Comparison of ENCODE assay signal across 8 cellular contexts in the genomic region with DNA sequence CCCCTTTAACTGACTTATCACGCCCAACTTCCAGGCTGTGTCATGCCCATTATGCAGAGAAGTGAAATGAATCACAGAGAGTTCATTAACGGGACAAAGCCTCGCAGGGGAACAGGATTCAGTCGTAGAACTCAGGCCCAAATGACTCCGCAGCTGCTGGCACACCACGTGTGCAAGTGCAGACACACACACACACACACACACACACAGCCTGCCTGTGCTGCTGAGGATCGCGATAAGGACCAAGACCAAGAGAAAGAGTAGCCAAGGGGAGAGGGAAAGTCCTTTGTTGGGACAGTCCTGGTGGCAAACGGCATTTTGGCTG.
DNase-seq lines count a peak whose midpoint lies in the region; ATAC-seq and TF ChIP-seq lines count a peak whose summit lies in the region.

No MANE protein-coding gene starts in this region.

- intact Hi-C loops in CD8-positive, alpha-beta T cell (cut with DNase I, micrococcal nuclease) = loop anchor here in 1 of 2 experiments (10.0 kb wide), 1 partner anchor 48 kb away; no protein-coding TSS in a partner anchor

- H4K20me1 ChIP-seq in neural progenitor cell (ENCODE audit: low read depth) = no peaks in the 10 kb centered on the region

- peaks cover 5% of the 10 kb centered on the region for H3K27me3 ChIP-seq in CD8-positive, alpha-beta T cell (ENCODE audit: insufficient read depth, low read length)
- H3K27me3 ChIP-seq in neural progenitor cell = peaks cover 12% of the 10 kb centered on the region

- CTCF ChIA-PET in CD8-positive, alpha-beta T cell (lab: Charles Lee) = no interaction called here
- CTCF ChIA-PET in activated CD4-positive, alpha-beta T cell treated with anti-CD3 and anti-CD28 coated beads, Interleukin-2, amount 10 ng/mL, durations not matched to agents 7 days and 5 days (lab: Charles Lee) = interaction anchor here (0.7 to 4.8 kb wide), 7 partner anchors 11 to 271 kb away, joined by 3 to 25 read pairs (median 3); no protein-coding TSS in a partner anchor

- POLR2A ChIA-PET in CD8-positive, alpha-beta T cell (lab: Charles Lee) = interaction anchor here (0.8 kb wide), 1 partner anchor 16 kb away, joined by 3 read pairs; no protein-coding TSS in a partner anchor
- POLR2A ChIA-PET in activated CD4-positive, alpha-beta T cell treated with anti-CD3 and anti-CD28 coated beads, Interleukin-2, amount 10 ng/mL, durations not matched to agents 7 days and 5 days (lab: Charles Lee) = interaction anchor here (0.6 kb wide), 2 partner anchors 58 to 199 kb away, joined by 3 read pairs; no protein-coding TSS in a partner anchor

- peak in 5 of 7 experiments; percentile 11 to 53 (median 24) for DNase-seq in CD8-positive, alpha-beta T cell
- peak; percentile 56 for DNase-seq in HT-29 (ENCODE audit: low spot score)
- peak; percentile 51 for DNase-seq in activated CD4-positive, alpha-beta T cell treated with anti-CD3 and anti-CD28 coated beads, Interleukin-2, amount 10 ng/mL, durations not matched to agents 7 days and 5 days
- peak; percentile 74 for DNase-seq in epithelial cell of proximal tubule (ENCODE audit: low read depth)
- DNase-seq in neural progenitor cell (ENCODE audit: low spot score) = peak; percentile 42
- no peak for DNase-seq in cortex of kidney (lab: John Stamatoyannopoulos, UW)
- no peak for DNase-seq in GM19238 (ENCODE audit: insufficient read length, low spot score)

- H3K4me1 ChIP-seq in CD8-positive, alpha-beta T cell (ENCODE audit: insufficient read depth, low read length) = peaks cover 35% of the 10 kb centered on the region
- peaks cover 32% of the 10 kb centered on the region for H3K4me1 ChIP-seq in neural progenitor cell

- H3K9me3 Mint-ChIP-seq in CD8-positive, alpha-beta T cell = no peaks in the 10 kb centered on the region
- H3K9me3 Mint-ChIP-seq in activated CD4-positive, alpha-beta T cell treated with anti-CD3 and anti-CD28 coated beads, Interleukin-2, amount 10 ng/mL, durations not matched to agents 7 days and 5 days = no peaks in the 10 kb centered on the region
- H3K9me3 Mint-ChIP-seq in neural progenitor cell = peaks cover 6% of the 10 kb centered on the region

- no peaks in the 10 kb centered on the region for H3K36me3 ChIP-seq in CD8-positive, alpha-beta T cell (ENCODE audit: insufficient read depth, low read length)
- H3K36me3 ChIP-seq in neural progenitor cell = no peaks in the 10 kb centered on the region

- no peak overlapping the region for H3K27ac ChIP-seq in CD8-positive, alpha-beta T cell (ENCODE audit: low read depth, low read length)
- no peak overlapping the region for H3K27ac ChIP-seq in neural progenitor cell

- H3K9me3 ChIP-seq in CD8-positive, alpha-beta T cell (ENCODE audit: low read length) = no peaks in the 10 kb centered on the region
- H3K9me3 ChIP-seq in neural progenitor cell (ENCODE audit: low read depth) = no peaks in the 10 kb centered on the region

- peak; percentile 76 for ATAC-seq in CD8-positive, alpha-beta T cell
- peak; percentile 53 for ATAC-seq in GM21381 (IDR thresholded peaks at IDR 0.05; ENCODE audit: unreplicated experiment)

- no peak overlapping the region for H2AFZ ChIP-seq in neural progenitor cell (replicated peaks)

- H3K4me3 Mint-ChIP-seq in CD8-positive, alpha-beta T cell = peak overlapping the region; percentile 73
- H3K4me3 Mint-ChIP-seq in activated CD4-positive, alpha-beta T cell treated with anti-CD3 and anti-CD28 coated beads, Interleukin-2, amount 10 ng/mL, durations not matched to agents 7 days and 5 days = peak overlapping the region; percentile 75
- peak overlapping the region; percentile 77 for H3K4me3 Mint-ChIP-seq in neural progenitor cell

- H3K27ac Mint-ChIP-seq in CD8-positive, alpha-beta T cell = peak overlapping the region; percentile 89
- peak overlapping the region; percentile 94 for H3K27ac Mint-ChIP-seq in activated CD4-positive, alpha-beta T cell treated with anti-CD3 and anti-CD28 coated beads, Interleukin-2, amount 10 ng/mL, durations not matched to agents 7 days and 5 days
- H3K27ac Mint-ChIP-seq in neural progenitor cell = peak overlapping the region; percentile 93

- no peak overlapping the region for H3K4me3 ChIP-seq in CD8-positive, alpha-beta T cell (ENCODE audit: low read depth, low read length)
- H3K4me3 ChIP-seq in epithelial cell of proximal tubule (ENCODE audit: low read depth, low read length) = peak overlapping the region; percentile 44
- no peak overlapping the region for H3K4me3 ChIP-seq in neural progenitor cell

- no peaks in the 10 kb centered on the region for H3F3A ChIP-seq in neural progenitor cell (ENCODE audit: low read depth)

- no peaks in the 10 kb centered on the region for H3K79me2 ChIP-seq in neural progenitor cell (ENCODE audit: low read depth)

- no peak overlapping the region for H3K4me2 ChIP-seq in neural progenitor cell

- H3K36me3 Mint-ChIP-seq in CD8-positive, alpha-beta T cell = no peaks in the 10 kb centered on the region
- H3K36me3 Mint-ChIP-seq in activated CD4-positive, alpha-beta T cell treated with anti-CD3 and anti-CD28 coated beads, Interleukin-2, amount 10 ng/mL, durations not matched to agents 7 days and 5 days (ENCODE audit: low read depth) = no peaks in the 10 kb centered on the region
- H3K36me3 Mint-ChIP-seq in neural progenitor cell = no peaks in the 10 kb centered on the region

- peaks cover 27% of the 10 kb centered on the region for H3K27me3 Mint-ChIP-seq in CD8-positive, alpha-beta T cell (ENCODE audit: low read depth)
- peaks cover 16% of the 10 kb centered on the region for H3K27me3 Mint-ChIP-seq in activated CD4-positive, alpha-beta T cell treated with anti-CD3 and anti-CD28 coated beads, Interleukin-2, amount 10 ng/mL, durations not matched to agents 7 days and 5 days
- peaks cover 17% of the 10 kb centered on the region for H3K27me3 Mint-ChIP-seq in neural progenitor cell (ENCODE audit: insufficient read depth, low read depth)

- H3K9ac ChIP-seq in neural progenitor cell = no peak overlapping the region

- TF ChIP-seq CTCF in CD8-positive, alpha-beta T cell (IDR thresholded peaks at IDR 0.05) = no peak
- no peak for TF ChIP-seq CTCF in epithelial cell of proximal tubule (conservative IDR thresholded peaks at IDR 0.05; ENCODE audit: low read depth, low read length)
- no peak for TF ChIP-seq CTCF in neural progenitor cell (IDR thresholded peaks at IDR 0.05)

- peaks cover 40% of the 10 kb centered on the region for H3K4me1 Mint-ChIP-seq in CD8-positive, alpha-beta T cell (ENCODE audit: low read depth)
- H3K4me1 Mint-ChIP-seq in activated CD4-positive, alpha-beta T cell treated with anti-CD3 and anti-CD28 coated beads, Interleukin-2, amount 10 ng/mL, durations not matched to agents 7 days and 5 days = peaks cover 65% of the 10 kb centered on the region
- peaks cover 61% of the 10 kb centered on the region for H3K4me1 Mint-ChIP-seq in neural progenitor cell

Comparison
In these comparisons a context has a peak if more than half of its experiments do, and no peak if none do; other contexts are left out.
1. DNase-seq: peak in CD8-positive, alpha-beta T cell (5 of 7), HT-29 (single experiment), activated CD4-positive, alpha-beta T cell treated with anti-CD3 and anti-CD28 coated beads, Interleukin-2, amount 10 ng/mL, durations not matched to agents 7 days and 5 days (single experiment), epithelial cell of proximal tubule (single experiment) and neural progenitor cell (single experiment); none in cortex of kidney (single experiment) and GM19238 (single experiment).
2. Peak in every context shown above with its lines, with median percentiles within 50 percentile points of each other: H3K27ac Mint-ChIP-seq and H3K4me3 Mint-ChIP-seq.